29 cellular contexts compared by ENCODE assay signal in the genomic region with DNA sequence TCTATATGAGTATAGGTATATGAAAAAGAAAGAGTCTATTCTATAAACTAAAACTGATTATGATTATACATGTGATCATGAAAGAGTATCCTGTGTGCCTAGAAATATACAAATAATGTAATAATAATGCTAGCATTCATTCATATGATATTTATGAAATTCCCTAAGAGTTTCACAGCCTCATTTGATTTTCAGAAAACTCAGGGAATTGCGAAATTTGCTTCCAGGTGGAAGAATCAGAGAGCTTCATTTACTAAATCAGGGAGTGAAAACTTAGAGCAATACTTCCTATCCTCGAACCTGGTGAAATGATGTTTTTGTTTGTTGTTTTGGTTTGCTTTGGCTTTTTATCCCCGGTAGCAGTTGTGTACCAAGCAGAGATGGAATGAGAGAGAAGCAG.
"Had no signal": no experiment of that assay in that cellular context is flagged by ENCODE, and none has a peak within 500 bp of the region (broad histone marks: within the 10 kb centered on the region; RNA-seq: fewer than 3 reads in every experiment).

No MANE protein-coding gene starts in this region.

- H3K4me3 ChIP-seq: stomach, suprapubic skin, testis, thoracic aorta, thyroid gland, tibial artery, tibial nerve, transverse colon, upper lobe of left lung, upper lobe of right lung, uterus, vagina had no signal

- H3K4me1 ChIP-seq: stomach, suprapubic skin, testis, thyroid gland, tibial artery, tibial nerve, transverse colon, upper lobe of left lung, upper lobe of right lung, uterus, vagina had no signal

- DNase-seq: stimulated activated CD4-positive, alpha-beta T cell treated with anti-CD3 and anti-CD28 coated beads, Interleukin-2, amount 100 ng/mL, for 48 hours; stimulated activated CD4-positive, alpha-beta T cell treated with anti-CD3 and anti-CD28 coated beads, Interleukin-4, amount 100 ng/mL, for 1 hour; stimulated activated CD4-positive, alpha-beta T cell treated with anti-CD3 and anti-CD28 coated beads, Interleukin-4, amount 100 ng/mL, for 24 hours; stimulated activated CD4-positive, alpha-beta T cell treated with anti-CD3 and anti-CD28 coated beads, Interleukin-4, amount 100 ng/mL, for 4 hours; stimulated activated CD8-positive, alpha-beta memory T cell treated with anti-CD3 and anti-CD28 coated beads, Interleukin-4, amount 100 ng/mL, for 48 hours; stimulated activated naive B cell treated with anti-CD40 and anti-IgM and Interleukin-4, amounts not matched to agents 10 μg/mL and 1 μg/mL and 100 μg/mL, for 72 hours; stimulated activated naive CD4-positive, alpha-beta T cell; stimulated activated naive CD4-positive, alpha-beta T cell treated with Interleukin-2 at 50 U/mL for 16 hours; stimulated activated naive CD8-positive, alpha-beta T cell treated with anti-CD3 and anti-CD28 coated beads, Interleukin-15, amount 100 ng/mL, for 72 hours; stimulated activated naive CD8-positive, alpha-beta T cell treated with anti-CD3 and anti-CD28 coated beads, Interleukin-15, Interleukin-2, amounts not matched to agents 100 U/mL and 50 U/mL, for 24 hours; stomach; substantia nigra; testis; thyroid gland; tibial artery; transverse colon; trophoblast cell; upper lobe of left lung; upper lobe of right lung; uterus had no signal

- H3K9me3 ChIP-seq: stomach, suprapubic skin, testis, thoracic aorta, thyroid gland, tibial artery, tibial nerve, transverse colon, upper lobe of left lung, upper lobe of right lung, uterus, vagina had no signal

- H3K27me3 ChIP-seq: stomach, suprapubic skin, testis, thyroid gland, tibial artery, tibial nerve, transverse colon, upper lobe of left lung, upper lobe of right lung, uterus, vagina had no signal

- H3K27me3 Mint-ChIP-seq: stimulated activated memory B cell treated with anti-CD40 and anti-IgM and Interleukin-4, amounts not matched to agents 10 μg/mL and 1 μg/mL and 100 μg/mL, for 72 hours; stimulated activated naive B cell treated with anti-CD40 and anti-IgM and Interleukin-4, amounts not matched to agents 10 μg/mL and 1 μg/mL and 100 μg/mL, for 72 hours; stimulated activated naive CD8-positive, alpha-beta T cell treated with anti-CD3 and anti-CD28 coated beads, Interleukin-15, amount 100 ng/mL, for 72 hours; stimulated activated naive CD8-positive, alpha-beta T cell treated with anti-CD3 and anti-CD28 coated beads, Interleukin-15, Interleukin-2, amounts not matched to agents 100 ng/mL and 50 ng/mL, for 24 hours; type B pancreatic cell had no signal

- H3K36me3 Mint-ChIP-seq: stimulated activated effector memory CD8-positive, alpha-beta T cell treated with anti-CD3 and anti-CD28 coated beads, Interleukin-12 subunit alpha, Interleukin-12 subunit beta, amount 100 ng/mL, for 72 hours; stimulated activated memory B cell treated with anti-CD40 and anti-IgM and Interleukin-4, amounts not matched to agents 10 μg/mL and 1 μg/mL and 100 μg/mL, for 72 hours; stimulated activated naive B cell treated with anti-CD40 and anti-IgM and Interleukin-4, amounts not matched to agents 10 μg/mL and 1 μg/mL and 100 μg/mL, for 72 hours; type B pancreatic cell had no signal

- H3K27ac Mint-ChIP-seq: stimulated activated effector memory CD8-positive, alpha-beta T cell treated with anti-CD3 and anti-CD28 coated beads, Interleukin-12 subunit alpha, Interleukin-12 subunit beta, amount 100 ng/mL, for 72 hours; stimulated activated memory B cell treated with anti-CD40 and anti-IgM and Interleukin-4, amounts not matched to agents 10 μg/mL and 1 μg/mL and 100 μg/mL, for 72 hours; stimulated activated naive B cell treated with anti-CD40 and anti-IgM and Interleukin-4, amounts not matched to agents 10 μg/mL and 1 μg/mL and 100 μg/mL, for 72 hours; stimulated activated naive CD8-positive, alpha-beta T cell treated with anti-CD3 and anti-CD28 coated beads, Interleukin-15, amount 100 ng/mL, for 72 hours; stimulated activated naive CD8-positive, alpha-beta T cell treated with anti-CD3 and anti-CD28 coated beads, Interleukin-15, Interleukin-2, amounts not matched to agents 100 ng/mL and 50 ng/mL, for 24 hours; type B pancreatic cell had no signal

- H3K9me3 Mint-ChIP-seq: stimulated activated memory B cell treated with anti-CD40 and anti-IgM and Interleukin-4, amounts not matched to agents 10 μg/mL and 1 μg/mL and 100 μg/mL, for 72 hours; type B pancreatic cell had no signal

- H3K27ac ChIP-seq: stomach, suprapubic skin, testis, thoracic aorta, thyroid gland, tibial artery, tibial nerve, transverse colon, upper lobe of left lung, upper lobe of right lung, uterus, vagina had no signal

- H3K36me3 ChIP-seq: stomach, suprapubic skin, thoracic aorta, thyroid gland, tibial artery, tibial nerve, transverse colon, upper lobe of left lung, upper lobe of right lung, uterus, vagina had no signal

- FAIRE-seq: urothelium cell line had no signal

- H3K4me3 Mint-ChIP-seq: stimulated activated effector memory CD8-positive, alpha-beta T cell treated with anti-CD3 and anti-CD28 coated beads, Interleukin-12 subunit alpha, Interleukin-12 subunit beta, amount 100 ng/mL, for 72 hours; stimulated activated memory B cell treated with anti-CD40 and anti-IgM and Interleukin-4, amounts not matched to agents 10 μg/mL and 1 μg/mL and 100 μg/mL, for 72 hours; stimulated activated naive B cell treated with anti-CD40 and anti-IgM and Interleukin-4, amounts not matched to agents 10 μg/mL and 1 μg/mL and 100 μg/mL, for 72 hours; stimulated activated naive CD8-positive, alpha-beta T cell treated with anti-CD3 and anti-CD28 coated beads, Interleukin-15, amount 100 ng/mL, for 72 hours; stimulated activated naive CD8-positive, alpha-beta T cell treated with anti-CD3 and anti-CD28 coated beads, Interleukin-15, Interleukin-2, amounts not matched to agents 100 ng/mL and 50 ng/mL, for 24 hours; type B pancreatic cell had no signal

- ATAC-seq: stimulated activated effector memory CD8-positive, alpha-beta T cell treated with anti-CD3 and anti-CD28 coated beads, Interleukin-12 subunit alpha, Interleukin-12 subunit beta, amount 100 ng/mL, for 72 hours; stimulated activated memory B cell treated with anti-CD40 and anti-IgM and Interleukin-4, amounts not matched to agents 10 μg/mL and 1 μg/mL and 100 μg/mL, for 72 hours; stimulated activated naive B cell treated with anti-CD40 and anti-IgM and Interleukin-4, amounts not matched to agents 10 μg/mL and 1 μg/mL and 100 μg/mL, for 72 hours; stimulated activated naive CD8-positive, alpha-beta T cell treated with anti-CD3 and anti-CD28 coated beads, Interleukin-15, amount 100 ng/mL, for 72 hours; stimulated activated naive CD8-positive, alpha-beta T cell treated with anti-CD3 and anti-CD28 coated beads, Interleukin-15, Interleukin-2, amounts not matched to agents 100 U/mL and 50 U/mL, for 24 hours; upper lobe of right lung had no signal

- H3K4me1 Mint-ChIP-seq: stimulated activated effector memory CD8-positive, alpha-beta T cell treated with anti-CD3 and anti-CD28 coated beads, Interleukin-12 subunit alpha, Interleukin-12 subunit beta, amount 100 ng/mL, for 72 hours; stimulated activated memory B cell treated with anti-CD40 and anti-IgM and Interleukin-4, amounts not matched to agents 10 μg/mL and 1 μg/mL and 100 μg/mL, for 72 hours; stimulated activated naive B cell treated with anti-CD40 and anti-IgM and Interleukin-4, amounts not matched to agents 10 μg/mL and 1 μg/mL and 100 μg/mL, for 72 hours; stimulated activated naive CD8-positive, alpha-beta T cell treated with anti-CD3 and anti-CD28 coated beads, Interleukin-15, amount 100 ng/mL, for 72 hours had no signal
